Comparison of ENCODE assay signal across 1 cellular context in the genomic region with DNA sequence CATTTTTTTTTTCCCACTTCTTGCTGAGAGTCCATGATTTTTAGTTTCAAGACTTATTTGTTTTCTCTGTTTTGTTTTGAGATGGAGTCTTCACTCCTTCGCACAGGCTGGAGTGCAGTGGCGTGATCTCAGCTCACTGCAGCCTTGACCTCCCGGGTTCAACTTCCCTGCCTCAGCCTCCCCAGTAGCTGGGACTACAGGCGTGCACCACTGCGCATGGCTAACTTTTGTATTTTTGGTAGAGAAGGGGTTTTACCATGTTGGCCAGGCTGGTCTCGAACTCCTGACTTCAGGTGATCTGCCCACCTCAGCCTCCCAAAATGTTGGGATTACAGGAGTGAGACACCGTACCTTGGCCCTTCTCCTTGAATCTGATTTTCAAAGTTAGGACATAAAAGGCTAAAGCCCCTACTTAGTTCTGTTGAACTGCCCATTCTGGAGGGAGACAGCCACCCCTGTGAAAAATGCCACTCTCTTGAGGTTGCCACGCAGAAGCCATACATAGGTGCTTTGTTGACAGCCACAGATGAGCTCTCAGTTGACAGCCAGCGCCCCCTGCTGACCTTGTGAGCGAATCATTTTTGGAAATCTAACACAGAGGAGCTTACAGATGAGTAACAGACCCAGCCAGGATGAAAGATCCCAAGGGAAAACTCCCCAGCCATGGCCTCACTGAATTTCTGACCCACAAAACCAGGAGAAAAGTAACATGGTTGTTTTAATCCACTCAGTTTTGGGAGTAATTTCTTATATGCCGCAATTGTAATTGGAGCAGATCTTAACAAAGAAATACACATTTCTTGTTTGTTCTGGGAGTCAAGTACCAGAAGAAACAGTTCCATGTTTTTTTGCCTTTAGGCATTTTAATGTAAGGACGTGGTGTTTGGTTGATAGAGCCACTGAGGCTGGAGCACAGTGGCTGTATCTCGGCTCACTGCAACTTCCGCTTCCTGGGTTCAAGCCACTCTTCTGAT.
TF ChIP-seq lines count a peak whose summit lies in the region.

No MANE protein-coding gene starts in this region.

TF ChIP-seq in H1, 55 proteins besides CTCF, POLR2A, EP300 and RAD21:
- TF ChIP-seq TAF1 (IDR thresholded peaks at IDR 0.05; ENCODE audit: low read depth, low read length) (no peak), HDAC2 (IDR thresholded peaks at IDR 0.05; ENCODE audit: borderline replicate concordance in 1 of 2, low read depth in 2 of 2, low read length in 2 of 2) (no peak)
- TF ChIP-seq, protein P1, sequence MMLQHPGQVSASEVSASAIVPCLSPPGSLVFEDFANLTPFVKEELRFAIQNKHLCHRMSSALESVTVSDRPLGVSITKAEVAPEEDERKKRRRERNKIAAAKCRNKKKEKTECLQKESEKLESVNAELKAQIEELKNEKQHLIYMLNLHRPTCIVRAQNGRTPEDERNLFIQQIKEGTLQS (IDR thresholded peaks at IDR 0.05; ENCODE audit: insufficient read depth, low read depth, low read length) = no peak
- TF ChIP-seq, protein P2, sequence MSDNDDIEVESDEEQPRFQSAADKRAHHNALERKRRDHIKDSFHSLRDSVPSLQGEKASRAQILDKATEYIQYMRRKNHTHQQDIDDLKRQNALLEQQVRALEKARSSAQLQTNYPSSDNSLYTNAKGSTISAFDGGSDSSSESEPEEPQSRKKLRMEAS (IDR thresholded peaks at IDR 0.05) = peak; percentile 35; the same call in 1 of the 2 replicates
